1 cellular context compared by ENCODE assay signal in genomic region chr7:7505936-7506335, GRCh38.
TF ChIP-seq lines count a peak whose summit lies in the region.

No MANE protein-coding gene starts in this region.

TF ChIP-seq in GM23338, 12 proteins besides CTCF, POLR2A, EP300 and RAD21 (continued from another document):
- TF ChIP-seq ZNF331 (CRISPR knock-in tag; IDR thresholded peaks at IDR 0.05; ENCODE audit: low read depth): no peak
- no peak for TF ChIP-seq JUNB (IDR thresholded peaks at IDR 0.05; ENCODE audit: unreplicated experiment)
- TF ChIP-seq ZNF114 (CRISPR knock-in tag; IDR thresholded peaks at IDR 0.05): no peak
- no peak for TF ChIP-seq STAT1 (IDR thresholded peaks at IDR 0.05; ENCODE audit: unreplicated experiment)
- TF ChIP-seq CREB1 (CRISPR knock-in tag; IDR thresholded peaks at IDR 0.05; ENCODE audit: low read depth): no peak
- TF ChIP-seq EZH2 (IDR thresholded peaks at IDR 0.05; ENCODE audit: low read depth, unreplicated experiment): no peak
- TF ChIP-seq NANOG (IDR thresholded peaks at IDR 0.05; ENCODE audit: borderline replicate concordance): no peak
- TF ChIP-seq ETS1 (IDR thresholded peaks at IDR 0.05): no peak
TF ChIP-seq in GM23338: peak in this region for 0.
